27 cellular contexts compared by ENCODE assay signal in genomic region chr7:653829-654764, GRCh38.
"Had no signal": no experiment of that assay in that cellular context is flagged by ENCODE, and none has a peak within 500 bp of the region (broad histone marks: within the 10 kb centered on the region; RNA-seq: fewer than 3 reads in every experiment).

No MANE protein-coding gene starts in this region.

- ATAC-seq: activated CD8-positive, alpha-beta T cell treated with anti-CD3 and anti-CD28 coated beads, Interleukin-2, amount 10 ng/mL, durations not matched to agents 7 days and 5 days; activated naive CD4-positive, alpha-beta T cell treated with anti-CD3 and anti-CD28 coated beads, Interleukin-2, amount 50 U/mL, for 72 hours; activated T-cell treated with anti-CD3 and anti-CD28 coated beads, Interleukin-2, amount 50 U/mL, for 4 hours; body of pancreas; Panc1 had no signal

- H3K27me3 ChIP-seq: adrenal gland, body of pancreas, breast epithelium, SJCRH30 had no signal

- H3K9me3 ChIP-seq: adrenal gland, body of pancreas, breast epithelium had no signal

- H3K27ac ChIP-seq: adrenal gland, body of pancreas, breast epithelium, SJCRH30, SK-N-MC had no signal

- H3K4me1 ChIP-seq: body of pancreas, breast epithelium had no signal

- H3K4me3 ChIP-seq: adrenal gland, body of pancreas, breast epithelium, SJCRH30, SK-N-MC had no signal

- H3K36me3 ChIP-seq: adrenal gland, breast epithelium, SJCRH30 had no signal

- DNase-seq: activated CD4-positive, alpha-beta T cell treated with anti-CD3 and anti-CD28 coated beads, Interleukin-2, amount 10 ng/mL, durations not matched to agents 24 days and 14 days; activated CD4-positive, alpha-beta T cell treated with anti-CD3 and anti-CD28 coated beads, Interleukin-2, amount 50 U/mL, for 4 hours; activated CD8-positive, alpha-beta memory T cell treated with anti-CD3 and anti-CD28 coated beads, Interleukin-2, amount 50 U/mL, for 4 hours; activated CD8-positive, alpha-beta T cell treated with anti-CD3 and anti-CD28 coated beads, Interleukin-2, amount 10 ng/mL, durations not matched to agents 7 days and 5 days; activated gamma-delta T cell treated with Interleukin-2 at 50 U/mL for 16 hours; activated naive CD4-positive, alpha-beta T cell treated with anti-CD3 and anti-CD28 coated beads for 36 hours; activated T-cell treated with anti-CD3 and anti-CD28 coated beads for 4 hours; activated T-cell treated with anti-CD3 and anti-CD28 coated beads, Interleukin-2, amount 50 U/mL, for 4 hours; adrenal gland; body of pancreas; caudate nucleus; cerebellar nuclear complex; NCI-H1092 treated with DMSO at 0.1 percent for 48 hours; NCI-H1417; NCI-H1694; NCI-H1930; NCI-H2081 treated with DMSO at 0.1 percent for 48 hours; NCI-H345; NCI-H524 treated with DMSO at 0.1 percent for 48 hours; SHP77; SJCRH30 had no signal

- FAIRE-seq: astrocyte, TTC549 had no signal
